8 cellular contexts compared by ENCODE assay signal in genomic region chr4:185471235-185472062, GRCh38. TPM values are rescaled to one million over a fixed set of nuclear protein-coding genes. Genes with fewer than 3 reads are reported as not detected.
DNase-seq lines count a peak whose midpoint lies in the region; ATAC-seq and TF ChIP-seq lines count a peak whose summit lies in the region.

Gene CCDC110 (minus strand): TSS chr4:185471733. CDS start chr4:185471683, 50 bp downstream.

- no peaks in the 10 kb centered on the region for H3K9me3 ChIP-seq in neutrophil
- no peaks in the 10 kb centered on the region for H3K9me3 ChIP-seq in subcutaneous abdominal adipose tissue (ENCODE audit: control insufficient read depth in 5 of 5, low read length in 5 of 5)

- no peak for TF ChIP-seq CTCF in neutrophil (IDR thresholded peaks at IDR 0.05)

- H3K9ac ChIP-seq in subcutaneous abdominal adipose tissue (ENCODE audit: low read length in 5 of 5): peak within 1 kb of the TSS; percentile 64 to 80 (median 68)

- peaks cover 99% of the 10 kb centered on the region for H3K27me3 ChIP-seq in neutrophil
- no peaks in the 10 kb centered on the region for H3K27me3 ChIP-seq in subcutaneous abdominal adipose tissue (ENCODE audit: control insufficient read depth in 5 of 5, insufficient read depth in 4 of 5, low read length in 5 of 5)

- DNase-seq in Daoy (ENCODE audit: low read depth): peak; percentile 86
- peak; percentile 80 for DNase-seq in KBM-7
- peak; percentile 31 to 62 for DNase-seq in SHP77 (lab: John Stamatoyannopoulos, UW)
- DNase-seq in activated gamma-delta T cell treated with anti-CD3 and anti-CD28 coated beads, Interleukin-2, amount 50 U/mL, for 16 hours (ENCODE audit: low read depth): peak; percentile 79
- peak; percentile 66 for DNase-seq in foreskin melanocyte

- no peaks in the 10 kb centered on the region for H3K36me3 ChIP-seq in neutrophil
- H3K36me3 ChIP-seq in subcutaneous abdominal adipose tissue (ENCODE audit: control insufficient read depth in 5 of 5, insufficient read depth in 5 of 5, low read length in 5 of 5): no peaks in the 10 kb centered on the region

- peak within 1 kb of the TSS; percentile 33 for H3K27ac ChIP-seq in neutrophil
- no peak within 1 kb of the TSS for H3K27ac ChIP-seq in subcutaneous abdominal adipose tissue (ENCODE audit: low read depth, low read length)

- in situ Hi-C loops in KBM-7 (cut with MboI; ENCODE audit: low pct_unique_long_range_greater_than_20kb, low sequenced_read_pairs): no loop called here

- peak; percentile 92 for ATAC-seq in GM21737 (IDR thresholded peaks at IDR 0.05; ENCODE audit: unreplicated experiment)

- H3K4me1 ChIP-seq in neutrophil (ENCODE audit: control insufficient read depth in 1 of 2, insufficient read depth in 1 of 2, low read depth in 1 of 2, low read length in 1 of 2) (peaks cover 8 to 17% of the 10 kb centered on the region in 2 experiments), subcutaneous abdominal adipose tissue (ENCODE audit: control insufficient read depth in 5 of 5, insufficient read depth in 5 of 5, low read length in 5 of 5) (peaks cover 2 to 18% (median 14%) of the 10 kb centered on the region in 5 donors)

- H3K4me3 ChIP-seq in neutrophil (ENCODE audit: low read depth in 1 of 2, low read length in 1 of 2): peak within 1 kb of the TSS; percentile 53 to 61
- H3K4me3 ChIP-seq in subcutaneous abdominal adipose tissue (ENCODE audit: low read depth in 1 of 5, low read length in 5 of 5): peak within 1 kb of the TSS; percentile 72 to 88 (median 76)

RNA-seq across cellular contexts. Expression of gene CCDC110, which starts in this region (rescaled TPM):
- total RNA-seq in Daoy (2014; rRNA removed; shearing (Covaris generic)): 0.06 TPM in 1 of 2 replicates, not detected in the other

Comparison
In these comparisons a context has a peak if more than half of its experiments do, and no peak if none do; other contexts are left out.
1. Peak in DNase-seq in Daoy; RNA of the gene not detected or under 1 TPM.